3 cellular contexts compared by ENCODE assay signal in genomic region chr1:6437017-6437700, GRCh38. TPM values are rescaled to one million over a fixed set of nuclear protein-coding genes. Genes with fewer than 3 reads are reported as not detected.
A peak's percentile ranks its signal among the peaks of the same experiment; 100 is the strongest.
DNase-seq lines count a peak whose midpoint lies in the region; ATAC-seq and TF ChIP-seq lines count a peak whose summit lies in the region.
"Not testable (repeated sequence)": the region's sequence is repeated elsewhere in the genome, so short reads cannot be mapped to it uniquely, and the experiment has no call there.
"Had no signal": no experiment of that assay in that cellular context is flagged by ENCODE, and none has a peak within 500 bp of the region (broad histone marks: within the 10 kb centered on the region; RNA-seq: fewer than 3 reads in every experiment).

No MANE protein-coding gene starts in this region.

- peak; percentile 74 for DNase-seq in PC-3
- not testable (repeated sequence) for DNase-seq in sciatic nerve (ENCODE audit: low spot score)

- H3K79me2 ChIP-seq in PC-3 (ENCODE audit: low read length), result not testable (repeated sequence)

- not testable (repeated sequence) for H3K4me2 ChIP-seq in PC-3 (ENCODE audit: low read length)

- POLR2A ChIA-PET in PC-3 (lab: Charles Lee; ENCODE audit: unreplicated experiment), result interaction anchor here (0.6 kb wide), 1 partner anchor 11 kb away, joined by 4 read pairs; no protein-coding TSS in a partner anchor

- not testable (repeated sequence) for H3K9me2 ChIP-seq in PC-3 (replicated peaks; ENCODE audit: low read length)

- ATAC-seq in PC-3 (peak; percentile 26), sciatic nerve (peak; percentile 47)

- not testable (repeated sequence) for H3K9me3 ChIP-seq in PC-3 (ENCODE audit: low read length)

- not testable (repeated sequence) for H3K27me3 ChIP-seq in PC-3 (ENCODE audit: low read length)

- H3K36me3 ChIP-seq in PC-3 (ENCODE audit: low read depth, low read length), result not testable (repeated sequence)

- H3K4me3 ChIP-seq in PC-3 (ENCODE audit: low read length), result not testable (repeated sequence)

- intact Hi-C loops in PC-3 (cut with micrococcal nuclease), result not testable (repeated sequence)
- intact Hi-C loops in sciatic nerve (cut with DNase I), result loop anchor here (10.0 kb wide), 1 partner anchor 192 kb away; the partner anchor contains the start of gene HES3

- H3K9ac ChIP-seq in PC-3 (ENCODE audit: low read length), result not testable (repeated sequence)

- peak; percentile 63 for TF ChIP-seq CTCF in PC-3 (conservative IDR thresholded peaks at IDR 0.05; ENCODE audit: low read depth, low read length)

- not testable (repeated sequence) for H4K20me1 ChIP-seq in PC-3 (ENCODE audit: low read length)

- not testable (repeated sequence) for H3K4me1 ChIP-seq in PC-3 (ENCODE audit: insufficient read depth, low read length)

- H2AFZ ChIP-seq in PC-3 (ENCODE audit: low read length), result not testable (repeated sequence)

- not testable (repeated sequence) for BruUV-seq in PC-3 (replicated peaks; lab: Mats Ljungman, UMichigan)

- CTCF ChIA-PET in PC-3 (lab: Charles Lee), result interaction anchor here (0.6 to 2.9 kb wide), 14 partner anchors 14 to 232 kb away, joined by 3 to 29 read pairs (median 6); partner anchors contain the start of genes ACOT7 and HES2

- H3F3A ChIP-seq in PC-3 (ENCODE audit: low read length, unreplicated experiment), result not testable (repeated sequence)

- not testable (repeated sequence) for H3K27ac ChIP-seq in PC-3 (ENCODE audit: low read length)

RNA-seq across cellular contexts. Expression of gene ESPN, which starts 12.6 kb away (rescaled TPM):
- total RNA-seq in PC-3 (2014; rRNA removed) (11.1 and 14.1 TPM in 2 replicates), sciatic nerve (14.4 TPM)
- total RNA-seq: psoas muscle had no signal

RNA-seq across cellular contexts. Expression of gene HES2, which starts 17.4 kb away (rescaled TPM):
- total RNA-seq in PC-3 (2014; rRNA removed) (41.0 and 42.9 TPM in 2 replicates), sciatic nerve (not detected)

RNA-seq across cellular contexts. Expression of gene TNFRSF25, which starts 28.8 kb away (rescaled TPM):
- total RNA-seq in PC-3 (2014; rRNA removed) (42.5 and 60.1 TPM in 2 replicates), sciatic nerve (52.0 TPM)

RNA-seq across cellular contexts. Expression of gene ACOT7, which starts 43.6 kb away (rescaled TPM):
- total RNA-seq in PC-3 (2014; rRNA removed) (164 and 165 TPM in 2 replicates), sciatic nerve (11.9 TPM)

RNA-seq across cellular contexts. Expression of gene PLEKHG5, which starts 54.3 kb away (rescaled TPM):
- total RNA-seq in PC-3 (2014; rRNA removed), result 42.8 and 66.1 TPM in 2 replicates
- 77.7 TPM for total RNA-seq in sciatic nerve

Comparison
In these comparisons a context has a peak if more than half of its experiments do, and no peak if none do; other contexts are left out.
1. RNA of gene HES2, which starts 17.4 kb away (total RNA-seq): 41.0 to 42.9 TPM in PC-3; not detected in sciatic nerve (single experiment); every median in the first group is over 10 times any median in the second.